ENCODE assay signal across 9 cellular contexts in genomic region chrX:123830309-123830708, GRCh38. TPM values are rescaled to one million over a fixed set of nuclear protein-coding genes. Genes with fewer than 3 reads are reported as not detected.
A peak's percentile ranks its signal among the peaks of the same experiment; 100 is the strongest.
DNase-seq lines count a peak whose midpoint lies in the region; ATAC-seq, FAIRE-seq and TF ChIP-seq lines count a peak whose summit lies in the region.
"Had no signal": no experiment of that assay in that cellular context is flagged by ENCODE, and none has a peak within 500 bp of the region (broad histone marks: within the 10 kb centered on the region; RNA-seq: fewer than 3 reads in every experiment).

No MANE protein-coding gene starts in this region.

- H3K4me1 ChIP-seq in DOHH2 (ENCODE audit: control insufficient read depth, low read length): peaks cover 6% of the 10 kb centered on the region

- no peaks in the 10 kb centered on the region for H3K9me2 ChIP-seq in DOHH2 (replicated peaks; ENCODE audit: control insufficient read depth, low read length)

- no peaks in the 10 kb centered on the region for H3K27me3 ChIP-seq in DOHH2 (ENCODE audit: control insufficient read depth, low read length)

- peak; percentile 9 for DNase-seq in GM19239 (ENCODE audit: insufficient read length, low spot score)
- DNase-seq in RCC 7860 (ENCODE audit: low spot score): peak; percentile 95
- peak in 1 of 2 donors; percentile 17 for DNase-seq in memory B cell (ENCODE audit: low spot score in 2 of 2)
- no peak for DNase-seq in posterior vena cava (ENCODE audit: low spot score)
- no peak for DNase-seq in GDM1 (lab: John Stamatoyannopoulos, UW)
- no peak for DNase-seq in SHP77 (lab: John Stamatoyannopoulos, UW)

- H3K9me3 ChIP-seq in DOHH2 (ENCODE audit: control insufficient read depth, insufficient read depth, low read length): no peaks in the 10 kb centered on the region

- H3K27ac Mint-ChIP-seq in memory B cell: no peak overlapping the region

- no peaks in the 10 kb centered on the region for H3F3A ChIP-seq in DOHH2 (ENCODE audit: control insufficient read depth, insufficient read depth)

- H3K79me2 ChIP-seq in DOHH2 (ENCODE audit: control insufficient read depth, low read length): no peaks in the 10 kb centered on the region

- H3K36me3 Mint-ChIP-seq in memory B cell: no peaks in the 10 kb centered on the region

- peak overlapping the region; percentile 56 for H3K4me3 Mint-ChIP-seq in memory B cell

- peaks cover 6% of the 10 kb centered on the region for H3K4me1 Mint-ChIP-seq in memory B cell

- H3K27me3 Mint-ChIP-seq in memory B cell: no peaks in the 10 kb centered on the region

- no peak for TF ChIP-seq CTCF in DOHH2 (IDR thresholded peaks at IDR 0.05; ENCODE audit: low read depth, low read length, poor library complexity, severe bottlenecking)

- H3K4me3 ChIP-seq in DOHH2 (ENCODE audit: low read length): no peak overlapping the region

- no peaks in the 10 kb centered on the region for H4K20me1 ChIP-seq in DOHH2 (ENCODE audit: control insufficient read depth, insufficient read depth, low read depth, low read length)

- no peak overlapping the region for H3K27ac ChIP-seq in DOHH2 (ENCODE audit: low read depth, low read length)

- FAIRE-seq in GM19239 (lab: Jason Lieb, UNC) (peak; percentile 79), RCC 7860 (lab: Jason Lieb, UNC) (peak; percentile 98)
- FAIRE-seq: colon had no signal

- H3K36me3 ChIP-seq in DOHH2 (ENCODE audit: control insufficient read depth, low read length): no peaks in the 10 kb centered on the region

- ATAC-seq in HG03108 (IDR thresholded peaks at IDR 0.05; ENCODE audit: unreplicated experiment) (peak; percentile 83), memory B cell (ENCODE audit: low read depth) (peak; percentile 96)

- intact Hi-C loops in posterior vena cava (cut with DNase I): loop anchor here in 1 of 2 donors (10.0 kb wide), 1 partner anchor 104 kb away; no protein-coding TSS in a partner anchor

- H3K4me2 ChIP-seq in DOHH2 (ENCODE audit: low read length): peak overlapping the region; percentile 12; the same call in 1 of the 2 replicates

- H3K9me3 Mint-ChIP-seq in memory B cell: no peaks in the 10 kb centered on the region

RNA-seq across cellular contexts. Expression of gene XIAP, which starts 29.5 kb away (rescaled TPM):
- total RNA-seq in posterior vena cava: 10 to 100 TPM; 38.2 to 41.4 TPM

Comparison
In these comparisons a context has a peak if more than half of its experiments do, and no peak if none do; other contexts are left out.
1. DNase-seq: peak in GM19239 (single experiment) and RCC 7860 (single experiment); none in posterior vena cava (single experiment), GDM1 (single experiment) and SHP77 (0 of 2).